In genomic region chr7:114539575-114539974, GRCh38 we compare ENCODE assay signal across 9 cellular contexts.
A peak's percentile ranks its signal among the peaks of the same experiment; 100 is the strongest.
DNase-seq lines count a peak whose midpoint lies in the region; ATAC-seq and TF ChIP-seq lines count a peak whose summit lies in the region.
"Had no signal": no experiment of that assay in that cellular context is flagged by ENCODE, and none has a peak within 500 bp of the region (broad histone marks: within the 10 kb centered on the region; RNA-seq: fewer than 3 reads in every experiment).

No MANE protein-coding gene starts in this region.

- H3K36me3 ChIP-seq in RWPE2 (ENCODE audit: low read depth), result no peaks in the 10 kb centered on the region

- no peaks in the 10 kb centered on the region for H3K9me3 ChIP-seq in RWPE2 (ENCODE audit: severe bottlenecking)

- DNase-seq in AG20443 (ENCODE audit: low spot score), result peak; percentile 11
- peak; percentile 14 for DNase-seq in HPDE6-E6E7 (ENCODE audit: extremely low spot score)
- DNase-seq in RWPE2 (ENCODE audit: low spot score), result no peak
- peak; percentile 9 for DNase-seq in glomerular visceral epithelial cell (ENCODE audit: extremely low spot score)
- no peak for DNase-seq in activated CD8-positive, alpha-beta memory T cell treated with anti-CD3 and anti-CD28 coated beads for 24 hours
- DNase-seq in T-helper 1 cell, result no peak
- DNase-seq: NCI-H187 treated with DMSO at 0.1 percent for 48 hours had no signal

- no peak overlapping the region for H3K27ac ChIP-seq in RWPE2 (ENCODE audit: poor library complexity, severe bottlenecking)

- H3K4me1 ChIP-seq in RWPE2 (ENCODE audit: insufficient read depth, poor library complexity, severe bottlenecking), result no peaks in the 10 kb centered on the region

- peak; percentile 43 for TF ChIP-seq CTCF in RWPE2 (IDR thresholded peaks at IDR 0.05; ENCODE audit: poor library complexity, severe bottlenecking)

- H3K27me3 ChIP-seq in RWPE2 (ENCODE audit: insufficient read depth, poor library complexity, severe bottlenecking), result peaks cover 15% of the 10 kb centered on the region

- ATAC-seq in RWPE2 (ENCODE audit: low read depth) (peak; percentile 64; the same call in 2 of the 3 replicates), GM21447 (IDR thresholded peaks at IDR 0.05; ENCODE audit: unreplicated experiment) (no peak), HG02759 (IDR thresholded peaks at IDR 0.05; ENCODE audit: unreplicated experiment) (no peak)

- no peak overlapping the region for H3K4me3 ChIP-seq in RWPE2 (ENCODE audit: severe bottlenecking)

Comparison
In these comparisons a context has a peak if more than half of its experiments do, and no peak if none do; other contexts are left out.
1. DNase-seq: peak in AG20443 (single experiment), HPDE6-E6E7 (single experiment) and glomerular visceral epithelial cell (single experiment); none in RWPE2 (single experiment), activated CD8-positive, alpha-beta memory T cell treated with anti-CD3 and anti-CD28 coated beads for 24 hours (single experiment) and T-helper 1 cell (0 of 5).